ENCODE assay signal across 12 cellular contexts in the genomic region with DNA sequence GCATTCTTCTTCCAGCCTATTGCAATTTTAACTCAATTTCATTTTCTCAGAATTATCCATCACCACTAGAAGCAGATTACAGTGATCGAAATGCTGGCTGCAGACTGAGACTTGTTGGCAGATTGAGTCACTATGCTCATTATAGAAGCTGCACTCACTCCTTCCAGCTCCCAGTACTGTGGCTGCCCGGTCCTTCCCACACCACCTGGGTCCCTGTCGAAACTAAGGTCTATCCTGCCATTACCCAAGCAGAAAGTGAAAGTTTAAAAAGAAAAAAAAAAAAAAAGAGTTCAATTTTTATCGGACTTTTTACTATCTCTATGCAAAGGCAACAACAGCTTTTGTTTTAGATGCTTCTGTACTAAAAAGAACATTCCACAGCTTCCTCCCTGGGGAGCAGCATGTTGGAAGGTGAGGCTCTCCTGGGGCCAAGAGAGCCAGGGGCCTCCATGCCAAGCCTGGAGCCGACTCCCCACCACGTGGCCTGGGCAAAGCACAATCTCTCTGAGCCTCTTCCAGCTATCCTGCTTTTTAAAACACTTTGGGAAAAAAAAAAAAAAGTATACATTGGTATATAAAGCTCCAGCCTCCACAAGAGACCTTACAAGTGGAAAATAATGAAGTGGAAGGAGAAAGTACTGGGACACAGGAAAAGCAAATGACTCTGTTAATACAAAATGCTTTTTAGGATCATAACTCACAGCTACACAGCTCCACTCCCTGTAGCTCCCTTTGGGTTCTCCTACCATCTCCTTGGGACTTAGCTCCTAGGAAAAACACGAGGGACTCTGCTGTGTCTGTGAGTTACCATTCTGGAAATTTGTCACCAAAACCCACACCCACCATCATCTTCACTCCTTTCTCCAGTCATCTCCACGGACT.
DNase-seq lines count a peak whose midpoint lies in the region; TF ChIP-seq lines count a peak whose summit lies in the region.
"Had no signal": no experiment of that assay in that cellular context is flagged by ENCODE, and none has a peak within 500 bp of the region (broad histone marks: within the 10 kb centered on the region; RNA-seq: fewer than 3 reads in every experiment).

No MANE protein-coding gene starts in this region.

- no peak overlapping the region for H3K4me2 ChIP-seq in parathyroid adenoma (ENCODE audit: low read length)

- H3K9me3 ChIP-seq in adrenal gland (replicated peaks in 1 of 3) (no peaks in the 10 kb centered on the region), parathyroid adenoma (ENCODE audit: control insufficient read depth, low read length) (no peaks in the 10 kb centered on the region), tibial nerve (no peaks in the 10 kb centered on the region), SJCRH30 (replicated peaks) (no peaks in the 10 kb centered on the region)

- DNase-seq in AG08396 (ENCODE audit: low spot score) (peak; percentile 42), adrenal gland (peak in 2 of 7 donors; percentile 38 to 40), fibroblast of pulmonary artery (ENCODE audit: low read depth) (peak; percentile 41), DMS79 treated with DMSO at 0.1 percent for 48 hours (lab: John Stamatoyannopoulos, UW) (no peak), tibial nerve (ENCODE audit: low spot score in 2 of 2) (no peak), SJCRH30 (no peak)
- DNase-seq in effector CD8-positive, alpha-beta T cell (lab: John Stamatoyannopoulos, UW): no peak
- DNase-seq: activated T-cell treated with anti-CD3 and anti-CD28 coated beads, Interleukin-2, amount 50 U/mL, for 72 hours; effector memory CD4-positive, alpha-beta T cell; NCI-H187 had no signal

- intact Hi-C loops in adrenal gland (cut with DNase I): no loop called here

- no peak overlapping the region for H3K4me3 ChIP-seq in adrenal gland
- peak overlapping the region; percentile 8 for H3K4me3 ChIP-seq in fibroblast of pulmonary artery (replicated peaks; ENCODE audit: low read depth, low read length)
- no peak overlapping the region for H3K4me3 ChIP-seq in parathyroid adenoma (ENCODE audit: low read depth, low read length)
- H3K4me3 ChIP-seq in tibial nerve: peak overlapping the region in 1 of 4 donors; percentile 0
- H3K4me3 ChIP-seq in SJCRH30: no peak overlapping the region

- no peak overlapping the region for H3K9ac ChIP-seq in parathyroid adenoma

- TF ChIP-seq POLR2A in adrenal gland (IDR thresholded peaks at IDR 0.05) (no peak), tibial nerve (IDR thresholded peaks at IDR 0.05) (no peak)

- TF ChIP-seq CTCF in adrenal gland (IDR thresholded peaks at IDR 0.05) (no peak), fibroblast of pulmonary artery (IDR thresholded peaks at IDR 0.05; ENCODE audit: low read length, missing control alignments) (no peak), parathyroid adenoma (IDR thresholded peaks at IDR 0.05) (no peak), tibial nerve (IDR thresholded peaks at IDR 0.05) (no peak)

- peak overlapping the region; percentile 45 for H2AFZ ChIP-seq in parathyroid adenoma

- H3K4me1 ChIP-seq in adrenal gland (replicated peaks in 1 of 2) (peaks cover 19% of the 10 kb centered on the region in 2 donors), parathyroid adenoma (peaks cover 17% of the 10 kb centered on the region), tibial nerve (peaks cover 0 to 16% (median 2%) of the 10 kb centered on the region in 4 donors), SJCRH30 (no peaks in the 10 kb centered on the region)

- TF ChIP-seq EP300 in tibial nerve (IDR thresholded peaks at IDR 0.05): no peak

- H3K27ac ChIP-seq in adrenal gland (peak overlapping the region in 3 of 5 donors; percentile 15 to 65 (median 35)), parathyroid adenoma (no peak overlapping the region), tibial nerve (peak overlapping the region in 1 of 4 donors; percentile 13), SJCRH30 (no peak overlapping the region)
- H3K27ac ChIP-seq: HL-60 had no signal

- peaks cover 0 to 30% of the 10 kb centered on the region in 2 donors for H3K36me3 ChIP-seq in adrenal gland (replicated peaks in 1 of 2)
- H3K36me3 ChIP-seq in parathyroid adenoma (ENCODE audit: control insufficient read depth, insufficient read depth, low read length): no peaks in the 10 kb centered on the region
- peaks cover 0 to 62% (median 0%) of the 10 kb centered on the region in 3 donors for H3K36me3 ChIP-seq in tibial nerve
- H3K36me3 ChIP-seq in SJCRH30: peaks cover 3% of the 10 kb centered on the region; the same call in 1 of the 2 replicates

- H3K79me2 ChIP-seq in parathyroid adenoma: no peaks in the 10 kb centered on the region

- H3K27me3 ChIP-seq in adrenal gland: no peaks in the 10 kb centered on the region
- no peaks in the 10 kb centered on the region for H3K27me3 ChIP-seq in parathyroid adenoma (ENCODE audit: control insufficient read depth, insufficient read depth, low read length)
- H3K27me3 ChIP-seq in tibial nerve: no peaks in the 10 kb centered on the region
- no peaks in the 10 kb centered on the region for H3K27me3 ChIP-seq in SJCRH30

- WGBS in adrenal gland, 4 donors: 35 to 57% (median 45%) methylated on average over 8 of the region's 8 CpGs
- WGBS in tibial nerve, 2 donors: 53 to 54% methylated on average over 8 of the region's 8 CpGs

Comparison
In these comparisons a context has a peak if more than half of its experiments do, and no peak if none do; other contexts are left out.
1. DNase-seq: peak in AG08396 (single experiment) and fibroblast of pulmonary artery (single experiment); none in DMS79 treated with DMSO at 0.1 percent for 48 hours (single experiment), tibial nerve (0 of 2), SJCRH30 (0 of 2) and effector CD8-positive, alpha-beta T cell (single experiment).
2. H3K27ac ChIP-seq: peak in adrenal gland (3 of 5); none in parathyroid adenoma (single experiment) and SJCRH30 (single experiment).